Comparison of ENCODE assay signal across 26 cellular contexts in genomic region chr11:64967376-64967775, GRCh38. TPM values are rescaled to one million over a fixed set of nuclear protein-coding genes. Genes with fewer than 3 reads are reported as not detected.
"Had no signal": no experiment of that assay in that cellular context is flagged by ENCODE, and none has a peak within 500 bp of the region (broad histone marks: within the 10 kb centered on the region; RNA-seq: fewer than 3 reads in every experiment).

No MANE protein-coding gene starts in this region.

- H3K9me3 ChIP-seq: gastrocnemius medialis, ovary, right lobe of liver, thoracic aorta, uterus had no signal

- ATAC-seq: effector memory CD8-positive, alpha-beta T cell; gastrocnemius medialis; left cardiac atrium; left ventricle myocardium superior; right lobe of liver; stimulated activated naive B cell treated with anti-CD40 and anti-IgM and Interleukin-4, amounts not matched to agents 10 μg/mL and 1 μg/mL and 100 μg/mL, for 72 hours had no signal

- H3K36me3 ChIP-seq: gastrocnemius medialis, ovary, right lobe of liver, thoracic aorta, uterus had no signal

- H3K9me3 Mint-ChIP-seq: activated B cell treated with CpG ODN at 0.5 μM for 24 hours; effector memory CD8-positive, alpha-beta T cell; stimulated activated naive B cell treated with anti-CD40 and anti-IgM and Interleukin-4, amounts not matched to agents 10 μg/mL and 1 μg/mL and 100 μg/mL, for 72 hours; T-helper 2 cell treated with Interferon-gamma antibody and Interleukin-4, amounts not matched to agents 5 μg/mL and 100 μg/mL, for 36 hours had no signal

- H3K36me3 Mint-ChIP-seq: stimulated activated naive B cell treated with anti-CD40 and anti-IgM and Interleukin-4, amounts not matched to agents 10 μg/mL and 1 μg/mL and 100 μg/mL, for 72 hours had no signal

- H3K4me3 ChIP-seq: gastrocnemius medialis, hepatocyte, ovary, right lobe of liver, thoracic aorta, uterus had no signal

- H3K27me3 ChIP-seq: gastrocnemius medialis, hepatocyte, ovary, right lobe of liver had no signal

- DNase-seq: activated B cell treated with CpG ODN at 0.5 μM for 24 hours; activated effector memory CD4-positive, alpha-beta T cell treated with Interleukin-2 at 50 U/mL for 16 hours; amygdala; caudate nucleus; cortex of kidney; effector memory CD8-positive, alpha-beta T cell; erythroblast; gastrocnemius medialis; left cardiac atrium; left ventricle myocardium superior; ovary; right lobe of liver; SHP77 treated with DMSO at 0.1 percent for 48 hours; stimulated activated CD4-positive, alpha-beta T cell treated with anti-CD3 and anti-CD28 coated beads, Interleukin-4, amount 100 ng/mL, for 24 hours; stimulated activated naive B cell treated with anti-CD40 and anti-IgM and Interleukin-4, amounts not matched to agents 10 μg/mL and 1 μg/mL and 100 μg/mL, for 72 hours; trophoblast cell; uterus had no signal

- H3K27me3 Mint-ChIP-seq: activated B cell treated with CpG ODN at 0.5 μM for 24 hours; stimulated activated naive B cell treated with anti-CD40 and anti-IgM and Interleukin-4, amounts not matched to agents 10 μg/mL and 1 μg/mL and 100 μg/mL, for 72 hours had no signal

- H3K27ac Mint-ChIP-seq: activated B cell treated with CpG ODN at 0.5 μM for 24 hours; effector memory CD8-positive, alpha-beta T cell; progenitor cell of endocrine pancreas; stimulated activated naive B cell treated with anti-CD40 and anti-IgM and Interleukin-4, amounts not matched to agents 10 μg/mL and 1 μg/mL and 100 μg/mL, for 72 hours; T-helper 2 cell treated with Interferon-gamma antibody and Interleukin-4, amounts not matched to agents 5 μg/mL and 100 μg/mL, for 36 hours had no signal

- H3K4me3 Mint-ChIP-seq: activated B cell treated with CpG ODN at 0.5 μM for 24 hours; effector memory CD8-positive, alpha-beta T cell; stimulated activated naive B cell treated with anti-CD40 and anti-IgM and Interleukin-4, amounts not matched to agents 10 μg/mL and 1 μg/mL and 100 μg/mL, for 72 hours; T-helper 2 cell treated with Interferon-gamma antibody and Interleukin-4, amounts not matched to agents 5 μg/mL and 100 μg/mL, for 36 hours had no signal

- H3K27ac ChIP-seq: gastrocnemius medialis, hepatocyte, ovary, right lobe of liver, thoracic aorta, uterus had no signal

RNA-seq across cellular contexts. Expression of gene MAJIN, which starts 4.5 kb away (rescaled TPM):
- total RNA-seq: chondrocyte, gastrocnemius medialis, hepatocyte, left cardiac atrium, left ventricle myocardium superior, lung microvascular endothelial cell, mucosa of gallbladder, progenitor cell of endocrine pancreas, renal cortical epithelial cell, skeletal muscle tissue, thoracic aorta had no signal

RNA-seq across cellular contexts. Expression of gene BATF2, which starts 29.4 kb away (rescaled TPM):
- total RNA-seq: chondrocyte had no signal

RNA-seq across cellular contexts. Expression of gene GPHA2, which starts 31.7 kb away (rescaled TPM):
- total RNA-seq: chondrocyte, gastrocnemius medialis, hepatocyte, left cardiac atrium, left ventricle myocardium superior, lung microvascular endothelial cell, renal cortical epithelial cell, skeletal muscle tissue, thoracic aorta, uterus had no signal
